ENCODE assay signal across 17 cellular contexts in genomic region chr10:106577266-106577665, GRCh38.
DNase-seq lines count a peak whose midpoint lies in the region; ATAC-seq, FAIRE-seq and TF ChIP-seq lines count a peak whose summit lies in the region.
"Had no signal": no experiment of that assay in that cellular context is flagged by ENCODE, and none has a peak within 500 bp of the region (broad histone marks: within the 10 kb centered on the region; RNA-seq: fewer than 3 reads in every experiment).

No MANE protein-coding gene starts in this region.

- WGBS in endodermal cell (ENCODE audit: insufficient coverage in 1 of 2, insufficient read length in 1 of 2), 2 experiments: 51 to 75% methylated on average over 2 to 9 of the region's 9 CpGs

- H3K36me3 Mint-ChIP-seq in endodermal cell (ENCODE audit: low read depth) (peaks cover 8% of the 10 kb centered on the region), osteocyte (ENCODE audit: unreplicated experiment) (no peaks in the 10 kb centered on the region)
- no peaks in the 10 kb centered on the region for H3K36me3 Mint-ChIP-seq in CD8-positive, alpha-beta T cell

- H3K9ac ChIP-seq in endodermal cell (ENCODE audit: extremely low read depth, low read length, poor library complexity, severe bottlenecking): no peak overlapping the region

- H3K27me3 ChIP-seq in Panc1 (ENCODE audit: control insufficient read depth, insufficient read depth, low read length): peaks cover 4% of the 10 kb centered on the region; the same call in 1 of the 2 replicates
- no peaks in the 10 kb centered on the region for H3K27me3 ChIP-seq in endodermal cell (ENCODE audit: control insufficient read depth, insufficient read depth, low read length, poor library complexity, severe bottlenecking)
- no peaks in the 10 kb centered on the region for H3K27me3 ChIP-seq in CD8-positive, alpha-beta T cell (ENCODE audit: insufficient read depth, low read length)
- H3K27me3 ChIP-seq: heart right ventricle, neutrophil had no signal

- H3K4me3 Mint-ChIP-seq in endodermal cell (peak overlapping the region; percentile 19), osteocyte (ENCODE audit: unreplicated experiment) (peak overlapping the region; percentile 17)
- H3K4me3 Mint-ChIP-seq in CD8-positive, alpha-beta T cell: no peak overlapping the region
- H3K4me3 Mint-ChIP-seq: activated T-cell treated with anti-CD3 and anti-CD28 coated beads, Interleukin-2, amount 50 U/mL, for 24 hours had no signal

- H3K9me3 Mint-ChIP-seq in endodermal cell (no peaks in the 10 kb centered on the region), osteocyte (ENCODE audit: unreplicated experiment) (no peaks in the 10 kb centered on the region)
- no peaks in the 10 kb centered on the region for H3K9me3 Mint-ChIP-seq in CD8-positive, alpha-beta T cell

- in situ Hi-C loops in Panc1 (cut with HindIII; ENCODE audit: low pct_unique_long_range_greater_than_20kb, low sequenced_read_pairs): no loop called here

- H3K27ac ChIP-seq in Panc1 (ENCODE audit: low read length) (no peak overlapping the region), endodermal cell (ENCODE audit: low read depth, low read length) (no peak overlapping the region)
- H3K27ac ChIP-seq in CD8-positive, alpha-beta T cell (ENCODE audit: low read depth, low read length): no peak overlapping the region
- H3K27ac ChIP-seq: C4-2B, heart right ventricle, neutrophil had no signal

- no peak for TF ChIP-seq POLR2A in GM12891 (IDR thresholded peaks at IDR 0.05; ENCODE audit: low read depth, low read length)

- no peak for FAIRE-seq in GM12891 (lab: Jason Lieb, UNC)
- FAIRE-seq: K562 had no signal

- peaks cover 28% of the 10 kb centered on the region for H3K4me1 Mint-ChIP-seq in endodermal cell
- H3K4me1 Mint-ChIP-seq in osteocyte (ENCODE audit: unreplicated experiment): peaks cover 27% of the 10 kb centered on the region
- no peaks in the 10 kb centered on the region for H3K4me1 Mint-ChIP-seq in CD8-positive, alpha-beta T cell (ENCODE audit: low read depth)

- ATAC-seq in Panc1 (0 out of 2 replicates have a peak, but pooled peaks have one; percentile 51), GM18861 (IDR thresholded peaks at IDR 0.05; ENCODE audit: unreplicated experiment) (no peak)
- ATAC-seq in CD8-positive, alpha-beta T cell: no peak
- ATAC-seq: heart right ventricle, K562 had no signal

- intact Hi-C loops in Panc1 (cut with micrococcal nuclease; ENCODE audit: unreplicated experiment): no loop called here
- intact Hi-C loops in CD8-positive, alpha-beta T cell (cut with DNase I, micrococcal nuclease): no loop called here

- TF ChIP-seq CTCF in Panc1 (IDR thresholded peaks at IDR 0.05) (no peak), endodermal cell (conservative IDR thresholded peaks at IDR 0.05) (no peak), osteocyte (IDR thresholded peaks at IDR 0.05) (no peak)
- no peak for TF ChIP-seq CTCF in CD8-positive, alpha-beta T cell (IDR thresholded peaks at IDR 0.05)

- no peaks in the 10 kb centered on the region for H3K4me1 ChIP-seq in Panc1 (ENCODE audit: control insufficient read depth, insufficient read depth, low read length)
- H3K4me1 ChIP-seq in endodermal cell (ENCODE audit: control insufficient read depth, insufficient read depth, low read length): no peaks in the 10 kb centered on the region
- no peaks in the 10 kb centered on the region for H3K4me1 ChIP-seq in CD8-positive, alpha-beta T cell (ENCODE audit: insufficient read depth, low read length)
- H3K4me1 ChIP-seq: heart right ventricle had no signal

- H3K36me3 ChIP-seq in Panc1 (ENCODE audit: control insufficient read depth, insufficient read depth, low read length) (no peaks in the 10 kb centered on the region), endodermal cell (ENCODE audit: control insufficient read depth, insufficient read depth, low read length) (peaks cover 18% of the 10 kb centered on the region)
- H3K36me3 ChIP-seq in CD8-positive, alpha-beta T cell (ENCODE audit: insufficient read depth, low read length): no peaks in the 10 kb centered on the region
- H3K36me3 ChIP-seq: heart right ventricle, neutrophil had no signal

- peak overlapping the region in 1 of 2 experiments; percentile 30; a peak in 2 of 4 replicates for H3K4me3 ChIP-seq in Panc1 (ENCODE audit: low read depth in 2 of 2, low read length in 2 of 2)
- no peak overlapping the region for H3K4me3 ChIP-seq in endodermal cell (ENCODE audit: low read length)
- no peak overlapping the region for H3K4me3 ChIP-seq in CD8-positive, alpha-beta T cell (ENCODE audit: low read depth, low read length)
- H3K4me3 ChIP-seq: heart right ventricle, K562 had no signal

- POLR2A ChIA-PET in HEK293T (lab: Yijun Ruan, JAX) (no interaction called here), Panc1 (lab: Charles Lee) (no interaction called here)
- POLR2A ChIA-PET in CD8-positive, alpha-beta T cell (lab: Charles Lee): no interaction called here

- no TSS peak for BruUV-seq in Panc1 (replicated peaks; lab: Mats Ljungman, UMichigan)

- DNase-seq in HEK293T (ENCODE audit: extremely low spot score): peak; percentile 18
- DNase-seq in Panc1 (ENCODE audit: low read depth, low spot score): peak; percentile 45
- peak; percentile 82 for DNase-seq in endodermal cell
- DNase-seq in osteocyte (ENCODE audit: extremely low spot score, unreplicated experiment): no peak
- no peak for DNase-seq in CD8-positive, alpha-beta T cell
- no peak for DNase-seq in midbrain (lab: John Stamatoyannopoulos, UW)
- no peak for DNase-seq in GM12891 (ENCODE audit: insufficient read length, low spot score)
- DNase-seq: activated CD4-positive, alpha-beta T cell treated with anti-CD3 and anti-CD28 coated beads for 4 hours; activated T-cell treated with anti-CD3 and anti-CD28 coated beads, Interleukin-2, amount 50 U/mL, for 24 hours; GF-D8; heart right ventricle; NCI-H2081 treated with DMSO at 0.1 percent for 48 hours; T-helper 1 cell had no signal

- H3K27me3 Mint-ChIP-seq in endodermal cell (ENCODE audit: insufficient read depth) (peaks cover 8% of the 10 kb centered on the region), osteocyte (ENCODE audit: unreplicated experiment) (peaks cover 5% of the 10 kb centered on the region)
- H3K27me3 Mint-ChIP-seq in CD8-positive, alpha-beta T cell (ENCODE audit: low read depth): no peaks in the 10 kb centered on the region
- H3K27me3 Mint-ChIP-seq: activated T-cell treated with anti-CD3 and anti-CD28 coated beads, Interleukin-2, amount 50 U/mL, for 24 hours had no signal

- CTCF ChIA-PET in HEK293T (lab: Yijun Ruan, JAX) (no interaction called here), Panc1 (lab: Charles Lee) (no interaction called here)
- CTCF ChIA-PET in CD8-positive, alpha-beta T cell (lab: Charles Lee): no interaction called here

- H3K9me3 ChIP-seq in Panc1 (ENCODE audit: control insufficient read depth, insufficient read depth, low read depth, low read length) (no peaks in the 10 kb centered on the region), endodermal cell (ENCODE audit: control insufficient read depth, low read length) (no peaks in the 10 kb centered on the region)
- H3K9me3 ChIP-seq in CD8-positive, alpha-beta T cell (ENCODE audit: low read length): no peaks in the 10 kb centered on the region
- H3K9me3 ChIP-seq: heart right ventricle, neutrophil had no signal

- H3K27ac Mint-ChIP-seq in endodermal cell (no peak overlapping the region), osteocyte (ENCODE audit: unreplicated experiment) (no peak overlapping the region)
- no peak overlapping the region for H3K27ac Mint-ChIP-seq in CD8-positive, alpha-beta T cell
- H3K27ac Mint-ChIP-seq: activated T-cell treated with anti-CD3 and anti-CD28 coated beads, Interleukin-2, amount 50 U/mL, for 24 hours had no signal

TF ChIP-seq in HEK293T, 16 proteins besides CTCF, POLR2A, EP300 and RAD21:
- TF ChIP-seq FOXK2 (IDR thresholded peaks at IDR 0.05): no peak
- no peak for TF ChIP-seq PKNOX1 (IDR thresholded peaks at IDR 0.05)
- no peak for TF ChIP-seq BHLHE40 (IDR thresholded peaks at IDR 0.05; ENCODE audit: borderline replicate concordance)
- TF ChIP-seq FOXA1 (IDR thresholded peaks at IDR 0.05): no peak
- TF ChIP-seq SUZ12 (IDR thresholded peaks at IDR 0.05): no peak
- TF ChIP-seq TARDBP (IDR thresholded peaks at IDR 0.05): no peak
- no peak for TF ChIP-seq ARNT (IDR thresholded peaks at IDR 0.05)
- TF ChIP-seq FOXM1 (IDR thresholded peaks at IDR 0.05; ENCODE audit: borderline replicate concordance): no peak

TF ChIP-seq in GM12891, 5 proteins besides CTCF, POLR2A, EP300 and RAD21:
- no peak for TF ChIP-seq SPI1 (IDR thresholded peaks at IDR 0.05; ENCODE audit: low read depth, low read length)
- no peak for TF ChIP-seq TAF1 (IDR thresholded peaks at IDR 0.05; ENCODE audit: low read depth, low read length)
- no peak for TF ChIP-seq PAX5 (IDR thresholded peaks at IDR 0.05; ENCODE audit: insufficient read depth, low read length, severe bottlenecking)
- no peak for TF ChIP-seq POLR2AphosphoS5 (IDR thresholded peaks at IDR 0.05; ENCODE audit: low read depth, low read length)
- TF ChIP-seq POU2F2 (IDR thresholded peaks at IDR 0.05; ENCODE audit: low read depth, low read length): no peak

Comparison
In these comparisons a context has a peak if more than half of its experiments do, and no peak if none do; other contexts are left out.
1. DNase-seq: peak in HEK293T (single experiment), Panc1 (single experiment) and endodermal cell (single experiment); none in osteocyte (single experiment), CD8-positive, alpha-beta T cell (0 of 7), midbrain (single experiment) and GM12891 (single experiment).